ENCODE assay signal across 23 cellular contexts in the genomic region with DNA sequence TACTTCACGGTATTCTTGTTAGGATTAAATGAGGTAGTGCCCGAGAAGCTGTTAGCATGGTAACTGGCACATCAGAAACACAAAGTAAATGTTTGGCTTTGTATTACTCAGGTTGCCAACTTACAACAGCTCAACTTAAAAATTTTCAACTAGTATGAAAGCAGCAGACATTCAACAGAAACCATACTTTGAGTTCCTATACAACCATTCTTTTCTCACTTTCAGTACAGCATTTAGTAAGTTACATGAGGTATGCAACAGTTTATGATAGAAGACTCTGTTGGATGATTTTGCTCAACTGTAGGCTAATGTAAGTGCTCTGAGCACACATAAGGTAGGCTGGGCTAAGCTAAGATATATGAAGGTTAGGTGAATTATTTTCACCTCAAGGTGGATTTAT. TPM values are rescaled to one million over a fixed set of nuclear protein-coding genes. Genes with fewer than 3 reads are reported as not detected.
DNase-seq lines count a peak whose midpoint lies in the region; ATAC-seq lines count a peak whose summit lies in the region.
"Had no signal": no experiment of that assay in that cellular context is flagged by ENCODE, and none has a peak within 500 bp of the region (broad histone marks: within the 10 kb centered on the region; RNA-seq: fewer than 3 reads in every experiment).

No MANE protein-coding gene starts in this region.

- peak overlapping the region; percentile 7 for H3K27ac ChIP-seq in stomach smooth muscle (ENCODE audit: low read length)
- H3K27ac ChIP-seq: BLaER1 had no signal

- H3K4me1 Mint-ChIP-seq in activated CD8-positive, alpha-beta memory T cell treated with anti-CD3 and anti-CD28 coated beads, Interleukin-2, amount 10 ng/mL, durations not matched to agents 7 days and 5 days = peaks cover 15% of the 10 kb centered on the region
- H3K4me1 Mint-ChIP-seq in activated CD4-positive, alpha-beta memory T cell treated with anti-CD3 and anti-CD28 coated beads, Interleukin-2, amount 10 ng/mL, durations not matched to agents 7 days and 5 days = peaks cover 27% of the 10 kb centered on the region

- in situ Hi-C loops in ACHN (cut with HindIII; ENCODE audit: low pct_ligation_motif_present, low pct_unique_long_range_greater_than_20kb, low sequenced_read_pairs) = no loop called here

- POLR2A ChIA-PET in activated CD4-positive, alpha-beta memory T cell treated with anti-CD3 and anti-CD28 coated beads, Interleukin-2, amount 10 ng/mL, durations not matched to agents 7 days and 5 days (lab: Charles Lee) = interaction anchor here (0.9 to 1.5 kb wide), 4 partner anchors 11 to 63 kb away, joined by 3 to 4 read pairs (median 4); partner anchors contain the start of gene C16orf46

- no peaks in the 10 kb centered on the region for H3K9me3 Mint-ChIP-seq in activated CD8-positive, alpha-beta memory T cell treated with anti-CD3 and anti-CD28 coated beads, Interleukin-2, amount 10 ng/mL, durations not matched to agents 7 days and 5 days (ENCODE audit: low read depth)
- H3K9me3 Mint-ChIP-seq in activated CD4-positive, alpha-beta memory T cell treated with anti-CD3 and anti-CD28 coated beads, Interleukin-2, amount 10 ng/mL, durations not matched to agents 7 days and 5 days = no peaks in the 10 kb centered on the region
- H3K9me3 Mint-ChIP-seq: CD4-positive, CD25-positive, alpha-beta regulatory T cell had no signal

- peak; percentile 16 for ATAC-seq in activated CD8-positive, alpha-beta memory T cell treated with anti-CD3 and anti-CD28 coated beads, Interleukin-2, amount 10 ng/mL, durations not matched to agents 7 days and 5 days
- peak; percentile 58 for ATAC-seq in HG02973 (IDR thresholded peaks at IDR 0.05; ENCODE audit: unreplicated experiment)
- ATAC-seq: K562, PC-3, SK-N-SH treated with all-trans-retinoic acid at 6 μM for 48 hours had no signal

- H3K36me3 ChIP-seq in stomach smooth muscle (ENCODE audit: control insufficient read depth in 2 of 2, insufficient read depth in 2 of 2, low read length in 2 of 2) = peaks cover 0 to 6% of the 10 kb centered on the region in 2 donors

- H3K36me3 Mint-ChIP-seq in activated CD8-positive, alpha-beta memory T cell treated with anti-CD3 and anti-CD28 coated beads, Interleukin-2, amount 10 ng/mL, durations not matched to agents 7 days and 5 days = peaks cover 74% of the 10 kb centered on the region
- peaks cover 76% of the 10 kb centered on the region for H3K36me3 Mint-ChIP-seq in activated CD4-positive, alpha-beta memory T cell treated with anti-CD3 and anti-CD28 coated beads, Interleukin-2, amount 10 ng/mL, durations not matched to agents 7 days and 5 days (ENCODE audit: low read depth)

- H3K9me3 ChIP-seq in stomach smooth muscle (ENCODE audit: control insufficient read depth in 2 of 2, low read length in 2 of 2) = no peaks in the 10 kb centered on the region
- H3K9me3 ChIP-seq: BLaER1 had no signal

- no peaks in the 10 kb centered on the region for H3K27me3 ChIP-seq in stomach smooth muscle (ENCODE audit: control insufficient read depth in 1 of 2, insufficient read depth in 2 of 2, low read length in 2 of 2)
- H3K27me3 ChIP-seq: BLaER1 had no signal

- H3K4me3 Mint-ChIP-seq in activated CD8-positive, alpha-beta memory T cell treated with anti-CD3 and anti-CD28 coated beads, Interleukin-2, amount 10 ng/mL, durations not matched to agents 7 days and 5 days = no peak overlapping the region
- no peak overlapping the region for H3K4me3 Mint-ChIP-seq in activated CD4-positive, alpha-beta memory T cell treated with anti-CD3 and anti-CD28 coated beads, Interleukin-2, amount 10 ng/mL, durations not matched to agents 7 days and 5 days
- H3K4me3 Mint-ChIP-seq: CD4-positive, CD25-positive, alpha-beta regulatory T cell had no signal

- H3K4me3 ChIP-seq in stomach smooth muscle (ENCODE audit: low read length in 2 of 2) = no peak overlapping the region
- H3K4me3 ChIP-seq: BLaER1, K562 had no signal

- CTCF ChIA-PET in activated CD8-positive, alpha-beta memory T cell treated with anti-CD3 and anti-CD28 coated beads, Interleukin-2, amount 10 ng/mL, durations not matched to agents 7 days and 5 days (lab: Charles Lee) = interaction anchor here (0.7 to 1.1 kb wide), 2 partner anchors 20 to 21 kb away, joined by 3 to 5 read pairs; partner anchors contain the start of gene ATMIN
- CTCF ChIA-PET in activated CD4-positive, alpha-beta memory T cell treated with anti-CD3 and anti-CD28 coated beads, Interleukin-2, amount 10 ng/mL, durations not matched to agents 7 days and 5 days (lab: Charles Lee) = interaction anchor here (1.0 to 1.2 kb wide), 3 partner anchors 10 to 21 kb away, joined by 3 to 6 read pairs (median 5); partner anchors contain the start of gene ATMIN

- H3K4me1 ChIP-seq in stomach smooth muscle (ENCODE audit: control insufficient read depth, insufficient read depth, low read length) = peaks cover 3% of the 10 kb centered on the region
- H3K4me1 ChIP-seq: BLaER1 had no signal

- no peaks in the 10 kb centered on the region for H3K27me3 Mint-ChIP-seq in activated CD8-positive, alpha-beta memory T cell treated with anti-CD3 and anti-CD28 coated beads, Interleukin-2, amount 10 ng/mL, durations not matched to agents 7 days and 5 days
- no peaks in the 10 kb centered on the region for H3K27me3 Mint-ChIP-seq in activated CD4-positive, alpha-beta memory T cell treated with anti-CD3 and anti-CD28 coated beads, Interleukin-2, amount 10 ng/mL, durations not matched to agents 7 days and 5 days
- H3K27me3 Mint-ChIP-seq: CD4-positive, CD25-positive, alpha-beta regulatory T cell had no signal

- H3K27ac Mint-ChIP-seq in activated CD8-positive, alpha-beta memory T cell treated with anti-CD3 and anti-CD28 coated beads, Interleukin-2, amount 10 ng/mL, durations not matched to agents 7 days and 5 days = no peak overlapping the region
- peak overlapping the region; percentile 24 for H3K27ac Mint-ChIP-seq in activated CD4-positive, alpha-beta memory T cell treated with anti-CD3 and anti-CD28 coated beads, Interleukin-2, amount 10 ng/mL, durations not matched to agents 7 days and 5 days

- H3K9ac ChIP-seq in stomach smooth muscle (ENCODE audit: low read length in 2 of 2) = no peak overlapping the region
- H3K9ac ChIP-seq: BLaER1 had no signal

- no peak for DNase-seq in activated CD8-positive, alpha-beta memory T cell treated with anti-CD3 and anti-CD28 coated beads, Interleukin-2, amount 10 ng/mL, durations not matched to agents 7 days and 5 days
- DNase-seq in activated CD8-positive, alpha-beta memory T cell treated with anti-CD3 and anti-CD28 coated beads, Interleukin-2, amount 50 U/mL, for 48 hours = no peak
- DNase-seq in activated CD4-positive, alpha-beta memory T cell treated with anti-CD3 and anti-CD28 coated beads, Interleukin-2, amount 10 ng/mL, durations not matched to agents 7 days and 5 days = no peak
- DNase-seq in ACHN (no peak), GDM1 (lab: John Stamatoyannopoulos, UW) (no peak)
- DNase-seq: CD4-positive, CD25-positive, alpha-beta regulatory T cell; DMS53; GOT3; HCEC 1CT; Kasumi-1; NCI-H1092 treated with DMSO at 0.1 percent for 48 hours; NCI-H1436; NCI-H1930; NCI-H2107; NCI-H524; NCI-H748 treated with DMSO at 0.1 percent for 48 hours; NK-92 treated with Interleukin-12 subunit alpha and Interleukin-12 subunit beta, amount 100 ng/mL, for 24 hours; PC-3 had no signal

RNA-seq across cellular contexts. Expression of gene CENPN, which starts 7.7 kb away (rescaled TPM):
- 10 to 100 TPM; 66.1 to 73.7 TPM for total RNA-seq in activated CD8-positive, alpha-beta memory T cell treated with anti-CD3 and anti-CD28 coated beads, Interleukin-2, amount 10 ng/mL, durations not matched to agents 7 days and 5 days
- 10 to 100 TPM; 62.2 to 66.9 TPM for total RNA-seq in activated CD4-positive, alpha-beta memory T cell treated with anti-CD3 and anti-CD28 coated beads, Interleukin-2, amount 10 ng/mL, durations not matched to agents 7 days and 5 days

RNA-seq across cellular contexts. Expression of gene CMC2, which starts 8.0 kb away (rescaled TPM):
- 100 to 1,000 TPM in 1 of 2 experiments, 10 to 100 TPM in 1; 93.3 to 136 TPM for total RNA-seq in activated CD8-positive, alpha-beta memory T cell treated with anti-CD3 and anti-CD28 coated beads, Interleukin-2, amount 10 ng/mL, durations not matched to agents 7 days and 5 days
- 10 to 100 TPM; 90.7 to 99.9 TPM for total RNA-seq in activated CD4-positive, alpha-beta memory T cell treated with anti-CD3 and anti-CD28 coated beads, Interleukin-2, amount 10 ng/mL, durations not matched to agents 7 days and 5 days

RNA-seq across cellular contexts. Expression of gene ATMIN, which starts 21.0 kb away (rescaled TPM):
- total RNA-seq in activated CD8-positive, alpha-beta memory T cell treated with anti-CD3 and anti-CD28 coated beads, Interleukin-2, amount 10 ng/mL, durations not matched to agents 7 days and 5 days = 10 to 100 TPM; 20.9 to 27.5 TPM
- 10 to 100 TPM; 29.6 to 33.8 TPM for total RNA-seq in activated CD4-positive, alpha-beta memory T cell treated with anti-CD3 and anti-CD28 coated beads, Interleukin-2, amount 10 ng/mL, durations not matched to agents 7 days and 5 days
